ENCODE assay signal across 20 cellular contexts in genomic region chr10:58560068-58560467, GRCh38. TPM values are rescaled to one million over a fixed set of nuclear protein-coding genes. Genes with fewer than 3 reads are reported as not detected.
DNase-seq lines count a peak whose midpoint lies in the region; ATAC-seq and TF ChIP-seq lines count a peak whose summit lies in the region.
"Had no signal": no experiment of that assay in that cellular context is flagged by ENCODE, and none has a peak within 500 bp of the region (broad histone marks: within the 10 kb centered on the region; RNA-seq: fewer than 3 reads in every experiment).

No MANE protein-coding gene starts in this region.

- BruUV-seq in Caco-2 (replicated peaks; lab: Mats Ljungman, UMichigan) (no TSS peak), PC-3 (replicated peaks; lab: Mats Ljungman, UMichigan) (no TSS peak)

- ATAC-seq in PC-3 = peak; percentile 59
- ATAC-seq in GM19023 (IDR thresholded peaks at IDR 0.05; ENCODE audit: unreplicated experiment) = no peak
- no peak for ATAC-seq in HG02642 (IDR thresholded peaks at IDR 0.05; ENCODE audit: poor library complexity, unreplicated experiment)
- ATAC-seq in GM18502 (IDR thresholded peaks at IDR 0.05; ENCODE audit: poor library complexity, unreplicated experiment) = no peak
- ATAC-seq: A549; CD8-positive, alpha-beta T cell; GM12878 had no signal

- peaks cover 54% of the 10 kb centered on the region for H3K4me1 Mint-ChIP-seq in Caco-2 (ENCODE audit: low read depth, unreplicated experiment)
- peaks cover 42% of the 10 kb centered on the region for H3K4me1 Mint-ChIP-seq in chondrocyte (ENCODE audit: low read depth)
- H3K4me1 Mint-ChIP-seq: B cell had no signal

- TF ChIP-seq CTCF in Caco-2 (IDR thresholded peaks at IDR 0.05; ENCODE audit: insufficient read depth in 1 of 2, low read depth in 1 of 2, low read length in 1 of 2, severe bottlenecking in 1 of 2, unreplicated experiment in 1 of 2) (no peak), PC-3 (conservative IDR thresholded peaks at IDR 0.05; ENCODE audit: low read depth, low read length) (no peak), chondrocyte (IDR thresholded peaks at IDR 0.05) (no peak)

- H2AFZ ChIP-seq in PC-3 (ENCODE audit: low read length) = no peak overlapping the region

- H3K9me3 ChIP-seq in Caco-2 (peaks cover 40% of the 10 kb centered on the region), PC-3 (ENCODE audit: low read length) (peaks cover 19% of the 10 kb centered on the region)

- no peak overlapping the region for H3K4me3 Mint-ChIP-seq in Caco-2 (ENCODE audit: unreplicated experiment)
- no peak overlapping the region for H3K4me3 Mint-ChIP-seq in chondrocyte (ENCODE audit: unreplicated experiment)
- H3K4me3 Mint-ChIP-seq: B cell; CD4-positive, alpha-beta T cell; CD8-positive, alpha-beta T cell had no signal

- H3K27me3 Mint-ChIP-seq in Caco-2 (ENCODE audit: insufficient read depth, unreplicated experiment) (no peaks in the 10 kb centered on the region), chondrocyte (ENCODE audit: low read depth) (no peaks in the 10 kb centered on the region)
- H3K27me3 Mint-ChIP-seq: B cell; CD4-positive, alpha-beta T cell had no signal

- H3K27me3 ChIP-seq in Caco-2 (replicated peaks; ENCODE audit: control insufficient read depth, insufficient read depth, low read length) (no peaks in the 10 kb centered on the region), PC-3 (ENCODE audit: low read length) (no peaks in the 10 kb centered on the region)
- H3K27me3 ChIP-seq: BLaER1 treated with 17β-estradiol and CSF1 and Interleukin-3, amounts not matched to agents 10 nM and 100 nM had no signal

- DNase-seq in Caco-2 (no peak), ELR (ENCODE audit: low read depth) (peak; percentile 3), PC-3 (peak; percentile 36), chondrocyte (ENCODE audit: low spot score) (no peak)
- DNase-seq in activated T-cell treated with anti-CD3 and anti-CD28 coated beads, Interleukin-2, amount 50 U/mL, for 48 hours = no peak
- DNase-seq: AML-193; CD4-positive, alpha-beta T cell; CD8-positive, alpha-beta T cell; DMS79 treated with DMSO at 0.1 percent for 48 hours; GDM1 had no signal

- H3F3A ChIP-seq in PC-3 (ENCODE audit: low read length, unreplicated experiment) = no peaks in the 10 kb centered on the region

- intact Hi-C loops in Caco-2 (cut with micrococcal nuclease; ENCODE audit: unreplicated experiment) = no loop called here
- intact Hi-C loops in PC-3 (cut with micrococcal nuclease) = no loop called here

- H3K4me2 ChIP-seq in PC-3 (ENCODE audit: low read length) = peak overlapping the region; percentile 15; the same call in 1 of the 2 replicates
- H3K4me2 ChIP-seq: BLaER1 treated with 17β-estradiol and CSF1 and Interleukin-3, amounts not matched to agents 10 nM and 100 nM had no signal

- H3K36me3 Mint-ChIP-seq in Caco-2 (ENCODE audit: insufficient read depth, unreplicated experiment) = peaks cover 68% of the 10 kb centered on the region
- H3K36me3 Mint-ChIP-seq in chondrocyte (ENCODE audit: low read depth) = peaks cover 12% of the 10 kb centered on the region
- H3K36me3 Mint-ChIP-seq: CD8-positive, alpha-beta T cell had no signal

- H3K4me3 ChIP-seq in Caco-2 (ENCODE audit: low read depth, low read length) = no peak overlapping the region
- H3K4me3 ChIP-seq in PC-3 (ENCODE audit: low read length) = no peak overlapping the region
- H3K4me3 ChIP-seq: A549; BLaER1 treated with 17β-estradiol and CSF1 and Interleukin-3, amounts not matched to agents 10 nM and 100 nM; GM12878 had no signal

- H3K27ac Mint-ChIP-seq in Caco-2 (ENCODE audit: unreplicated experiment) (peak overlapping the region; percentile 5), chondrocyte (ENCODE audit: unreplicated experiment) (peak overlapping the region; percentile 25)
- H3K27ac Mint-ChIP-seq: B cell; CD4-positive, alpha-beta T cell; CD8-positive, alpha-beta T cell had no signal

- peaks cover 71% of the 10 kb centered on the region for H3K79me2 ChIP-seq in PC-3 (ENCODE audit: low read length)

- CTCF ChIA-PET in Caco-2 (lab: Charles Lee) (no interaction called here), PC-3 (lab: Charles Lee) (no interaction called here)

- H3K9ac ChIP-seq in PC-3 (ENCODE audit: low read length) = no peak overlapping the region
- H3K9ac ChIP-seq: BLaER1 treated with 17β-estradiol and CSF1 and Interleukin-3, amounts not matched to agents 10 nM and 100 nM had no signal

- no peak overlapping the region for H3K27ac ChIP-seq in PC-3 (ENCODE audit: low read length)
- H3K27ac ChIP-seq: 22Rv1; BLaER1 treated with 17β-estradiol and CSF1 and Interleukin-3, amounts not matched to agents 10 nM and 100 nM; C4-2B had no signal

- H3K9me2 ChIP-seq in PC-3 (replicated peaks; ENCODE audit: low read length) = no peaks in the 10 kb centered on the region

- H3K36me3 ChIP-seq in Caco-2 (ENCODE audit: control insufficient read depth, insufficient read depth, low read length) (peaks cover 5% of the 10 kb centered on the region), PC-3 (ENCODE audit: low read depth, low read length) (peaks cover 12% of the 10 kb centered on the region; the same call in 1 of the 2 replicates)
- H3K36me3 ChIP-seq: BLaER1 treated with 17β-estradiol and CSF1 and Interleukin-3, amounts not matched to agents 10 nM and 100 nM had no signal

- H4K20me1 ChIP-seq in PC-3 (ENCODE audit: low read length) = no peaks in the 10 kb centered on the region
- H4K20me1 ChIP-seq: BLaER1 treated with 17β-estradiol and CSF1 and Interleukin-3, amounts not matched to agents 10 nM and 100 nM had no signal

- H3K9me3 Mint-ChIP-seq in Caco-2 (ENCODE audit: unreplicated experiment) (peaks cover 59% of the 10 kb centered on the region), chondrocyte (ENCODE audit: low read depth) (peaks cover 53% of the 10 kb centered on the region)

- H3K4me1 ChIP-seq in Caco-2 (peaks cover 43% of the 10 kb centered on the region), PC-3 (ENCODE audit: insufficient read depth, low read length) (peaks cover 17% of the 10 kb centered on the region)
- H3K4me1 ChIP-seq: BLaER1 treated with 17β-estradiol and CSF1 and Interleukin-3, amounts not matched to agents 10 nM and 100 nM had no signal

- POLR2A ChIA-PET in Caco-2 (lab: Charles Lee) (no interaction called here), PC-3 (lab: Charles Lee; ENCODE audit: unreplicated experiment) (no interaction called here)

RNA-seq across cellular contexts. Expression of gene BICC1, which starts 47.4 kb away (rescaled TPM):
- total RNA-seq in Caco-2 (2022) = 118 and 122 TPM in 2 replicates
- 11.9 and 13.9 TPM in 2 replicates for total RNA-seq in PC-3 (2014; rRNA removed)
- total RNA-seq in chondrocyte = 32.2 to 51.1 TPM (median 32.4 TPM) in 3 replicates
- total RNA-seq: B cell; CD4-positive, alpha-beta T cell; CD8-positive, alpha-beta T cell; G401 had no signal

Comparison
In these comparisons a context has a peak if more than half of its experiments do, and no peak if none do; other contexts are left out.
1. DNase-seq: peak in ELR (single experiment) and PC-3 (single experiment); none in Caco-2 (0 of 2), chondrocyte (single experiment) and activated T-cell treated with anti-CD3 and anti-CD28 coated beads, Interleukin-2, amount 50 U/mL, for 48 hours (0 of 2).